In genomic region chr17:49815761-49816281, GRCh38 we compare ENCODE assay signal across 11 cellular contexts. TPM values are rescaled to one million over a fixed set of nuclear protein-coding genes. Genes with fewer than 3 reads are reported as not detected.
A peak's percentile ranks its signal among the peaks of the same experiment; 100 is the strongest.
DNase-seq lines count a peak whose midpoint lies in the region; ATAC-seq and TF ChIP-seq lines count a peak whose summit lies in the region.
"Had no signal": no experiment of that assay in that cellular context is flagged by ENCODE, and none has a peak within 500 bp of the region (broad histone marks: within the 10 kb centered on the region; RNA-seq: fewer than 3 reads in every experiment).

No MANE protein-coding gene starts in this region.

- H3K9ac ChIP-seq in ES-I3 (ENCODE audit: low read depth, low read length), result peak overlapping the region; percentile 33
- H3K9ac ChIP-seq: KMS-11 had no signal

- no peaks in the 10 kb centered on the region for H3K27me3 Mint-ChIP-seq in activated CD4-positive, alpha-beta memory T cell treated with anti-CD3 and anti-CD28 coated beads, Interleukin-2, amount 10 ng/mL, durations not matched to agents 7 days and 5 days
- H3K27me3 Mint-ChIP-seq in osteocyte (ENCODE audit: unreplicated experiment), result no peaks in the 10 kb centered on the region
- H3K27me3 Mint-ChIP-seq in stimulated activated memory B cell treated with anti-CD40 and anti-IgM and Interleukin-4, amounts not matched to agents 10 μg/mL and 1 μg/mL and 100 μg/mL, for 72 hours, result no peaks in the 10 kb centered on the region

- H3K4me1 Mint-ChIP-seq in activated CD4-positive, alpha-beta memory T cell treated with anti-CD3 and anti-CD28 coated beads, Interleukin-2, amount 10 ng/mL, durations not matched to agents 7 days and 5 days, result peaks cover 69% of the 10 kb centered on the region
- peaks cover 22% of the 10 kb centered on the region for H3K4me1 Mint-ChIP-seq in osteocyte (ENCODE audit: unreplicated experiment)
- no peaks in the 10 kb centered on the region for H3K4me1 Mint-ChIP-seq in stimulated activated memory B cell treated with anti-CD40 and anti-IgM and Interleukin-4, amounts not matched to agents 10 μg/mL and 1 μg/mL and 100 μg/mL, for 72 hours
- H3K4me1 Mint-ChIP-seq: nephron had no signal

- peak overlapping the region; percentile 58 for H3K27ac Mint-ChIP-seq in activated CD4-positive, alpha-beta memory T cell treated with anti-CD3 and anti-CD28 coated beads, Interleukin-2, amount 10 ng/mL, durations not matched to agents 7 days and 5 days
- peak overlapping the region; percentile 41 for H3K27ac Mint-ChIP-seq in osteocyte (ENCODE audit: unreplicated experiment)
- no peak overlapping the region for H3K27ac Mint-ChIP-seq in stimulated activated memory B cell treated with anti-CD40 and anti-IgM and Interleukin-4, amounts not matched to agents 10 μg/mL and 1 μg/mL and 100 μg/mL, for 72 hours

- H3K9me3 ChIP-seq in ES-I3 (ENCODE audit: control insufficient read depth, insufficient read depth, low read length), result no peaks in the 10 kb centered on the region

- peaks cover 21% of the 10 kb centered on the region; the same call in 1 of the 2 replicates for H3K36me3 ChIP-seq in ES-I3 (ENCODE audit: insufficient read depth, low read length)

- no peak for ATAC-seq in stimulated activated memory B cell treated with anti-CD40 and anti-IgM and Interleukin-4, amounts not matched to agents 10 μg/mL and 1 μg/mL and 100 μg/mL, for 72 hours
- ATAC-seq in HG03025 (IDR thresholded peaks at IDR 0.05; ENCODE audit: low FRiP score, unreplicated experiment) (no peak), GM18861 (IDR thresholded peaks at IDR 0.05; ENCODE audit: unreplicated experiment) (no peak)

- H3K4me3 Mint-ChIP-seq in activated CD4-positive, alpha-beta memory T cell treated with anti-CD3 and anti-CD28 coated beads, Interleukin-2, amount 10 ng/mL, durations not matched to agents 7 days and 5 days, result no peak overlapping the region
- H3K4me3 Mint-ChIP-seq in osteocyte (ENCODE audit: unreplicated experiment), result no peak overlapping the region
- H3K4me3 Mint-ChIP-seq in stimulated activated memory B cell treated with anti-CD40 and anti-IgM and Interleukin-4, amounts not matched to agents 10 μg/mL and 1 μg/mL and 100 μg/mL, for 72 hours, result no peak overlapping the region
- H3K4me3 Mint-ChIP-seq: nephron had no signal

- H3K36me3 Mint-ChIP-seq in activated CD4-positive, alpha-beta memory T cell treated with anti-CD3 and anti-CD28 coated beads, Interleukin-2, amount 10 ng/mL, durations not matched to agents 7 days and 5 days (ENCODE audit: low read depth), result peaks cover 60% of the 10 kb centered on the region
- H3K36me3 Mint-ChIP-seq in osteocyte (ENCODE audit: unreplicated experiment), result peaks cover 41% of the 10 kb centered on the region
- H3K36me3 Mint-ChIP-seq in stimulated activated memory B cell treated with anti-CD40 and anti-IgM and Interleukin-4, amounts not matched to agents 10 μg/mL and 1 μg/mL and 100 μg/mL, for 72 hours, result peaks cover 50% of the 10 kb centered on the region

- H3K4me1 ChIP-seq in ES-I3 (ENCODE audit: insufficient read depth, low read length), result peaks cover 46% of the 10 kb centered on the region

- no peak for DNase-seq in activated CD4-positive, alpha-beta memory T cell treated with anti-CD3 and anti-CD28 coated beads, Interleukin-2, amount 10 ng/mL, durations not matched to agents 7 days and 5 days
- DNase-seq in globus pallidus (ENCODE audit: low spot score) (peak; percentile 26), osteocyte (ENCODE audit: extremely low spot score, unreplicated experiment) (no peak), NCI-H146 treated with DMSO at 0.1 percent for 48 hours (lab: John Stamatoyannopoulos, UW; ENCODE audit: unreplicated experiment) (no peak)
- DNase-seq: DMS79 had no signal

- no peaks in the 10 kb centered on the region for H3K9me3 Mint-ChIP-seq in activated CD4-positive, alpha-beta memory T cell treated with anti-CD3 and anti-CD28 coated beads, Interleukin-2, amount 10 ng/mL, durations not matched to agents 7 days and 5 days
- H3K9me3 Mint-ChIP-seq in osteocyte (ENCODE audit: unreplicated experiment), result no peaks in the 10 kb centered on the region
- H3K9me3 Mint-ChIP-seq in stimulated activated memory B cell treated with anti-CD40 and anti-IgM and Interleukin-4, amounts not matched to agents 10 μg/mL and 1 μg/mL and 100 μg/mL, for 72 hours, result no peaks in the 10 kb centered on the region
- H3K9me3 Mint-ChIP-seq: nephron had no signal

- POLR2A ChIA-PET in activated CD4-positive, alpha-beta memory T cell treated with anti-CD3 and anti-CD28 coated beads, Interleukin-2, amount 10 ng/mL, durations not matched to agents 7 days and 5 days (lab: Charles Lee), result interaction anchor here (0.9 to 4.4 kb wide), 7 partner anchors 9 to 108 kb away, joined by 3 to 24 read pairs (median 4); partner anchors contain the start of genes KAT7 and SLC35B1

- no peak for TF ChIP-seq CTCF in osteocyte (IDR thresholded peaks at IDR 0.05)

- CTCF ChIA-PET in activated CD4-positive, alpha-beta memory T cell treated with anti-CD3 and anti-CD28 coated beads, Interleukin-2, amount 10 ng/mL, durations not matched to agents 7 days and 5 days (lab: Charles Lee), result interaction anchor here (0.8 to 1.7 kb wide), 3 partner anchors 36 to 180 kb away, joined by 3 read pairs; partner anchors contain the start of gene FAM117A

RNA-seq across cellular contexts. Expression of gene KAT7, which starts 27.3 kb away (rescaled TPM):
- total RNA-seq in activated CD4-positive, alpha-beta memory T cell treated with anti-CD3 and anti-CD28 coated beads, Interleukin-2, amount 10 ng/mL, durations not matched to agents 7 days and 5 days, result 10 to 100 TPM; 79.8 to 80.2 TPM
- total RNA-seq in osteocyte, result 50.5 and 58.0 TPM in 2 replicates

RNA-seq across cellular contexts. Expression of gene TAC4, which starts 32.0 kb away (rescaled TPM):
- total RNA-seq in activated CD4-positive, alpha-beta memory T cell treated with anti-CD3 and anti-CD28 coated beads, Interleukin-2, amount 10 ng/mL, durations not matched to agents 7 days and 5 days, result not detected
- total RNA-seq in osteocyte, result not detected in 2 replicates

RNA-seq across cellular contexts. Expression of gene FAM117A, which starts 51.9 kb away (rescaled TPM):
- total RNA-seq in activated CD4-positive, alpha-beta memory T cell treated with anti-CD3 and anti-CD28 coated beads, Interleukin-2, amount 10 ng/mL, durations not matched to agents 7 days and 5 days, result 10 to 100 TPM; 61.0 to 62.0 TPM
- 2.7 TPM in 2 replicates for total RNA-seq in osteocyte

Comparison
In these comparisons a context has a peak if more than half of its experiments do, and no peak if none do; other contexts are left out.
1. RNA of gene FAM117A, which starts 51.9 kb away (total RNA-seq): 61.0 to 62.0 TPM in activated CD4-positive, alpha-beta memory T cell treated with anti-CD3 and anti-CD28 coated beads, Interleukin-2, amount 10 ng/mL, durations not matched to agents 7 days and 5 days; 2.7 TPM in osteocyte; every median in the first group is over 10 times any median in the second.